In the genomic region with DNA sequence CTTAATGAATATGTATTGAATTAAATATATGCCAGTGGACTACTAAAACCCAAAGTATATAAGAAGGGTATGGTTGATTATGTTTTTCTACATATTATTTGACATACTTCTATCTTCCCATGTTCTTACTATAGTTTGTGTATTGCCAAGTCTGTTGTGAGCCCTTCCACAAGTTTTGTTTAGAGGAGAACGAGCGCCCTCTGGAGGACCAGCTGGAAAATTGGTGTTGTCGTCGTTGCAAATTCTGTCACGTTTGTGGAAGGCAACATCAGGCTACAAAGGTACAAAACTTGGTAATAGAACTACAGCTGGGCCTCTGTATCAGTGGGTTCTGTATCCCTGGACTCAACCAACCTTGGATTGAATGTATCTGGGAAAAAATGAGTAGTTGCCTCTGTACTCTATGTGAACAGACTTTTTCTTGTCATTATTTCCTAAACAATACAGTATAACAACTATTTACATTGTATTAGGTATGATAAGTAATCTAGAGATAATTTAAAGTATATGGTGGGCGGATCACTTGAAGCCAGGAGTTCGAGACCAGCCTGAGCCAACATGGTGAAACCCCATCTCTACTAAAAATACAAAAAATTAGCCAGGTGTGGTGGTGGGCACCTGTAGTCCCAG, we compare ENCODE assay signal across 8 cellular contexts. TPM values are rescaled to one million over a fixed set of nuclear protein-coding genes. Genes with fewer than 3 reads are reported as not detected.
DNase-seq lines count a peak whose midpoint lies in the region; TF ChIP-seq lines count a peak whose summit lies in the region.

No MANE protein-coding gene starts in this region.

- H3K9me3 Mint-ChIP-seq in osteocyte (ENCODE audit: unreplicated experiment) = no peaks in the 10 kb centered on the region

- no peaks in the 10 kb centered on the region for H3K27me3 Mint-ChIP-seq in osteocyte (ENCODE audit: unreplicated experiment)

- intact Hi-C loops in posterior vena cava (cut with DNase I) = loop anchor here in 1 of 2 donors (5.0 kb wide), 1 partner anchor 86 kb away; the partner anchor contains the start of gene ATP5MG

- no peak overlapping the region for H3K27ac Mint-ChIP-seq in osteocyte (ENCODE audit: unreplicated experiment)

- no peaks in the 10 kb centered on the region for H3K4me1 ChIP-seq in tibial nerve

- TF ChIP-seq POLR2A in tibial nerve (IDR thresholded peaks at IDR 0.05) = no peak

- H3K4me3 Mint-ChIP-seq in osteocyte (ENCODE audit: unreplicated experiment) = no peak overlapping the region

- H3K27me3 ChIP-seq in MG63 = no peaks in the 10 kb centered on the region
- H3K27me3 ChIP-seq in tibial nerve = no peaks in the 10 kb centered on the region

- H3K4me3 ChIP-seq in MG63 (no peak overlapping the region), fibroblast of villous mesenchyme (ENCODE audit: low read depth, low read length) (no peak overlapping the region), tibial nerve (no peak overlapping the region)

- H3K36me3 ChIP-seq in MG63 (peaks cover 64% of the 10 kb centered on the region), tibial nerve (peaks cover 6 to 93% (median 16%) of the 10 kb centered on the region in 3 donors)

- TF ChIP-seq CTCF in fibroblast of villous mesenchyme (IDR thresholded peaks at IDR 0.05; ENCODE audit: insufficient read depth, low read depth, low read length) (peak; percentile 82), osteocyte (IDR thresholded peaks at IDR 0.05) (peak; percentile 88), tibial nerve (IDR thresholded peaks at IDR 0.05) (peak; percentile 73 to 83 (median 76))

- peak in 1 of 2 donors; percentile 36 for TF ChIP-seq EP300 in tibial nerve (IDR thresholded peaks at IDR 0.05)

- H3K36me3 Mint-ChIP-seq in osteocyte (ENCODE audit: unreplicated experiment) = peaks cover 58% of the 10 kb centered on the region

- no peaks in the 10 kb centered on the region for H3K4me1 Mint-ChIP-seq in osteocyte (ENCODE audit: unreplicated experiment)

- WGBS in tibial nerve, 2 donors = 26 to 27% methylated on average over 7 of the region's 7 CpGs

- no peak overlapping the region for H3K27ac ChIP-seq in tibial nerve

- H3K9me3 ChIP-seq in MG63 = no peaks in the 10 kb centered on the region
- H3K9me3 ChIP-seq in tibial nerve = no peaks in the 10 kb centered on the region

- DNase-seq in DMS53 (lab: John Stamatoyannopoulos, UW) (peak; percentile 83), MG63 (peak; percentile 45), SHP77 (lab: John Stamatoyannopoulos, UW) (peak; percentile 38 to 44), fibroblast of villous mesenchyme (ENCODE audit: low read depth) (peak; percentile 85), osteocyte (ENCODE audit: extremely low spot score, unreplicated experiment) (peak; percentile 86), tibial nerve (ENCODE audit: low spot score in 2 of 2) (peak in 1 of 2 donors; percentile 41), posterior vena cava (ENCODE audit: low spot score) (no peak)
- DNase-seq in activated T-helper 9 cell treated with anti-CD3 and anti-CD28 coated beads, Interleukin-2, amount 50 U/mL, for 16 hours (ENCODE audit: low read depth) = peak; percentile 65

RNA-seq across cellular contexts. Expression of gene TTC36, which starts 38.7 kb away (rescaled TPM):
- total RNA-seq in MG63 (2014; rRNA removed; shearing (Covaris generic); ENCODE audit: low replicate concordance) = not detected in 2 replicates
- total RNA-seq in fibroblast of villous mesenchyme (0.97 and 1.7 TPM in 2 replicates), osteocyte (0.86 and 1.2 TPM in 2 replicates), tibial nerve (1 to 10 TPM; 2.7 to 9.0 (median 5.1) TPM), posterior vena cava (under 1 TPM in 1 of 2 donors, not detected in 1; 0.43 TPM)

RNA-seq across cellular contexts. Expression of gene TMEM25, which starts 42.4 kb away (rescaled TPM):
- 0.89 TPM in 1 of 2 replicates, not detected in the other for total RNA-seq in MG63 (2014; rRNA removed; shearing (Covaris generic); ENCODE audit: low replicate concordance)
- 25.8 and 35.4 TPM in 2 replicates for total RNA-seq in fibroblast of villous mesenchyme
- total RNA-seq in osteocyte = 33.6 and 36.2 TPM in 2 replicates
- total RNA-seq in tibial nerve = 10 to 100 TPM; 12.6 to 25.6 (median 20.7) TPM
- total RNA-seq in posterior vena cava = 10 to 100 TPM; 20.5 to 22.8 TPM

RNA-seq across cellular contexts. Expression of gene KMT2A, which starts 52.3 kb away (rescaled TPM):
- total RNA-seq in MG63 (2014; rRNA removed; shearing (Covaris generic); ENCODE audit: low replicate concordance) = 6.5 and 11.9 TPM in 2 replicates
- total RNA-seq in fibroblast of villous mesenchyme (39.6 and 47.1 TPM in 2 replicates), osteocyte (56.8 and 62.6 TPM in 2 replicates), tibial nerve (100 to 1,000 TPM in 1 of 4 donors, 10 to 100 TPM in 3; 78.6 to 101 (median 86.8) TPM), posterior vena cava (10 to 100 TPM; 47.3 to 59.7 TPM)
